In the genomic region with DNA sequence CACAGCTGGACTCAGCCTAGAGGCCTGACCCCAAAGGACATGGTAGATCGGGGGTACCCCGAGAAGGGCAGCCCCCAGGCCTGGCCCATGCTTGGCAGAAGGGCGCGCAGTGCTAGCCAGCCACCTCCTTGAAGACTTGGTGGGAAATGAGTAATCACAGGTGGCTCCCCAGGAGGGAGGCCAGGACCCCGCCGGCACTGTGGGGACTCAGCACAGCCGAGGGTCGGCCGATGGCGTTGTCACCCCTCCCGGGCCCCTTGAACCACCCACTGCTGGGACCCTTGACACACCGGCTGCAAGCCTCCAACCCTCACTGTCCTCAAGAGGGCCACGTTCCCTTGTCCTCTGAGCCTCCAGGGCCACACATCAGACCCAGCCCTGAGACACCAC, we compare ENCODE assay signal across 30 cellular contexts. TPM values are rescaled to one million over a fixed set of nuclear protein-coding genes. Genes with fewer than 3 reads are reported as not detected.
"Had no signal": no experiment of that assay in that cellular context is flagged by ENCODE, and none has a peak within 500 bp of the region (broad histone marks: within the 10 kb centered on the region; RNA-seq: fewer than 3 reads in every experiment).

No MANE protein-coding gene starts in this region.

- H3K9me3 ChIP-seq: MG63, Peyer's patch had no signal

- H3K4me3 ChIP-seq: MG63, Peyer's patch had no signal

- FAIRE-seq: bronchial epithelial cell had no signal

- H3K4me1 ChIP-seq: Peyer's patch had no signal

- H3K27me3 ChIP-seq: MG63, Peyer's patch had no signal

- DNase-seq: activated B cell treated with CpG ODN at 0.5 μM for 24 hours; activated CD4-positive, alpha-beta T cell treated with anti-CD3 and anti-CD28 coated beads, Interleukin-2, amount 10 ng/mL, durations not matched to agents 24 days and 14 days; activated CD4-positive, alpha-beta T cell treated with anti-CD3 and anti-CD28 coated beads, Interleukin-2, amount 50 U/mL, for 4 hours; activated CD8-positive, alpha-beta T cell treated with anti-CD3 and anti-CD28 coated beads for 36 hours; activated gamma-delta T cell; activated naive CD4-positive, alpha-beta T cell treated with Interleukin-2 at 50 U/mL for 16 hours; activated naive CD8-positive, alpha-beta T cell treated with anti-CD3 and anti-CD28 coated beads, Interleukin-2, amount 50 U/mL, for 24 hours; activated T-cell treated with anti-CD3 and anti-CD28 coated beads, Interleukin-2, amount 50 U/mL, for 24 hours; anterior cingulate cortex; Kasumi-1; KG1; MG63; NCI-H1048; NCI-H1436 treated with DMSO at 0.1 percent for 48 hours; NCI-H1694 treated with DMSO at 0.1 percent for 48 hours; NCI-H2029; NCI-H345; NCI-H524 treated with DMSO at 0.1 percent for 48 hours; Peyer's patch; RPMI8226; SW 1271; T-helper 1 cell; T-helper 2 cell; T-helper 9 cell had no signal

- ATAC-seq: activated CD8-positive, alpha-beta T cell treated with anti-CD3 and anti-CD28 coated beads for 36 hours; activated naive CD8-positive, alpha-beta T cell treated with anti-CD3 and anti-CD28 coated beads, Interleukin-2, amount 50 U/mL, for 24 hours; Right ventricle myocardium inferior had no signal

- H3K27ac ChIP-seq: Peyer's patch, VCaP had no signal

- H3K36me3 ChIP-seq: MG63, Peyer's patch had no signal

RNA-seq across cellular contexts. Expression of a gene that starts 27.7 kb away (rescaled TPM):
- total RNA-seq: activated B cell treated with CpG ODN at 0.5 μM for 24 hours; activated CD4-positive, alpha-beta T cell treated with anti-CD3 and anti-CD28 coated beads, Interleukin-2, amount 10 ng/mL, durations not matched to agents 24 days and 14 days; activated CD8-positive, alpha-beta memory T cell treated with anti-CD3 and anti-CD28 coated beads for 36 hours; activated CD8-positive, alpha-beta T cell treated with anti-CD3 and anti-CD28 coated beads for 36 hours; activated T-helper 2 cell treated with anti-CD3 and anti-CD28 coated beads, Interferon-gamma antibody, Interleukin-2, Interleukin-4, amounts not matched to agents 10 μg/mL and 5 μg/mL and 100 μg/mL, durations not matched to agents 14 hours and 24 hours and 36 hours; bronchial epithelial cell; NCI-H460; Peyer's patch; Right ventricle myocardium inferior had no signal

RNA-seq across cellular contexts. Expression of a gene that starts 44.6 kb away (rescaled TPM):
- total RNA-seq: activated CD8-positive, alpha-beta T cell treated with anti-CD3 and anti-CD28 coated beads for 36 hours; Right ventricle myocardium inferior had no signal
